In the genomic region with DNA sequence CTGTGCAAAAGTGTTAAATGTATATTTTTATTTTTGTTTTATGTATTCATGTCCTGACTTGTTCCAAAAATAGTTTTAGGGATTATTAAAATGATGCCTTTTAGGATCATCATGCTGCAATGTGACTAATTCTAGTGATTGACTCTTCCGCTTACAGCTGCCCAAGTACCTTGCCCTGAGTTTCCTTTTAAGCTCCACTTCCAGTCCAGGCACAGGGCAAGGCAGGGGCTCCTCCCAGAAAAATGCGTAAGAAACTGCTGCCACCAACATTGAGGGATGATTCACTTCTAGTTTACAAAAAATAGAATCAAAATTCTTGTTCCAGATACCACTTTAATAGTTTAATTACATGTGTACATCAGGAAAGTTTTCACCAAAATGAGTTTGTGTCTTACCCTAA, we compare ENCODE assay signal across 1 cellular context.
TF ChIP-seq lines count a peak whose summit lies in the region.

No MANE protein-coding gene starts in this region.

TF ChIP-seq in HCT116, 20 proteins besides CTCF, POLR2A, EP300 and RAD21 (continued from another document):
- no peak for TF ChIP-seq REST (IDR thresholded peaks at IDR 0.05; ENCODE audit: low read depth)
- peak; percentile 29; the same call in 1 of the 2 replicates for TF ChIP-seq SP1 (IDR thresholded peaks at IDR 0.05; ENCODE audit: low read depth)
- TF ChIP-seq SRF (IDR thresholded peaks at IDR 0.05; ENCODE audit: low read depth) = no peak
- TF ChIP-seq TCF7L2 (IDR thresholded peaks at IDR 0.05; ENCODE audit: borderline replicate concordance, extremely low read depth, insufficient read depth, insufficient read length) = no peak
- no peak for TF ChIP-seq SIN3A (IDR thresholded peaks at IDR 0.05; ENCODE audit: low read depth)
